ENCODE assay signal across 1 cellular context in the genomic region with DNA sequence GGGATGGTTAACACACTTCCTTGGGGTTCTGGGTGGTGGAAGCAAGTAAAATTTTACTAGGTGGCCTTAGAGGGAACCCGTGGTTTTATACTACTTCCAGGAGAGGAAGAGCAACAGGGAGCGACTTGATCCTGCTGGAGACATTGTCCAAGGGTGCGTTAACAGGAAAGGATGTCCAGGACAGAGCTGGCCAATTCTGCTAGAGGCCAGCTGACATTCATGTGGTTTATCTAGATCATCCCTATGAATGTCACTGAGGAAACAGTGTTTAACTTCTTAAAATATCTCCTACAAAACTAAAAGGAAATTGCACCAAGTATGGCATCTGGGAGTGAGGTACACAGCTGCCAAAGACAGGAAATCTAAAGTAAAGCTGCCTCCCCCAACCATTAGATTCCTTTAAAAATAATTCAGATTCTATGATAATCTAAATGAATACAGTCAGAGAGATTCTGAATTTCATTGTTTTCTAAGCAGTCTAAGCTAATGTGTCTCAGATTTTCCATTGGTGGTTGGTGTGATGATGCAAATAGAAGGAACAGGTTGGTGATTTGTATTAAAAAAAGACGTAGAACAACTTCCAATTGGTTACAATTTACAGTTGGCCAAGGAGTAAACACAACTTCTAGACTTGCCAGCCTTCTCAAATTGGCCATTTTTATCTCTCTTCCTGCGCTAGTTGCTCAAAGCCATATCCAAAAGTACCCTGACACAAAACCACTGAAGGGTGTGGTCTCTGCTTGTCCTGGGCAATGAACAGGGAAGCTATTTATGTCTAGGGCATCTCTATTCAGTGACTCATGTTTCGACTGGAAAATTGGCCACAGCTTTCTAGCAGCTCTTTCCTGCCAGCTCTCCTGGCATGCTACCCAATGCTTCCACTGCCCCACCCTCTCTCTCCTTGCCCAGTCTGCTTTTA.
TF ChIP-seq lines count a peak whose summit lies in the region.

No MANE protein-coding gene starts in this region.

TF ChIP-seq in endothelial cell of umbilical vein, 7 proteins besides CTCF, POLR2A, EP300 and RAD21 (continued from another document):
- TF ChIP-seq, protein P1, sequence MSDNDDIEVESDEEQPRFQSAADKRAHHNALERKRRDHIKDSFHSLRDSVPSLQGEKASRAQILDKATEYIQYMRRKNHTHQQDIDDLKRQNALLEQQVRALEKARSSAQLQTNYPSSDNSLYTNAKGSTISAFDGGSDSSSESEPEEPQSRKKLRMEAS (IDR thresholded peaks at IDR 0.05; ENCODE audit: insufficient read depth, insufficient read length): no peak
- no peak for TF ChIP-seq FOS (IDR thresholded peaks at IDR 0.05; ENCODE audit: borderline replicate concordance, insufficient read depth, low read length)
- TF ChIP-seq JUN (IDR thresholded peaks at IDR 0.05; ENCODE audit: borderline replicate concordance, insufficient read depth, insufficient read length, low read depth): no peak
- TF ChIP-seq GATA2 (IDR thresholded peaks at IDR 0.05; ENCODE audit: insufficient read depth, insufficient read length, low read depth, low read length): no peak
- TF ChIP-seq MYC (IDR thresholded peaks at IDR 0.05; ENCODE audit: low read depth, low read length): no peak
